Comparison of ENCODE assay signal across 16 cellular contexts in the genomic region with DNA sequence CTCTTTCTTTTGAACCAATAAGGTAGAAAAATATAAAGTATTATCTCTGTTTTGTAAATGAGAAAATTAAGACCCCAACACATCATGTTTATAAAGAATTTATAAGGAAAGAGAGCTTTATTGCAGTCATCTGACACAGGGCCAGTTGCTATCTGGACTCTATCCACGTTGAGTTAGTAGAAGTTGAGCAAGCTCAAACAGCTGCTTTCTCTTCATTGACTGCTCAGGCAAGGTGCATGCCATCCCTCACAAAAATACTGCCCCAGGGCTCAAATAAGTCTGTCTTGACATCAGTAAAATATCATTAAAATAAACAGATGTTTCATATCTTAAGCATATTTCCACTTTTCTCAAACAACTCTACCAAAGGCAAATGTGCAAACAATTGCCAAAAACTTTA. TPM values are rescaled to one million over a fixed set of nuclear protein-coding genes. Genes with fewer than 3 reads are reported as not detected.
DNase-seq lines count a peak whose midpoint lies in the region; ATAC-seq and TF ChIP-seq lines count a peak whose summit lies in the region.
"Had no signal": no experiment of that assay in that cellular context is flagged by ENCODE, and none has a peak within 500 bp of the region (broad histone marks: within the 10 kb centered on the region; RNA-seq: fewer than 3 reads in every experiment).

No MANE protein-coding gene starts in this region.

- H3K27ac ChIP-seq in left ventricle myocardium inferior (replicated peaks) = peak overlapping the region; percentile 52
- H3K27ac ChIP-seq in upper lobe of right lung = no peak overlapping the region
- H3K27ac ChIP-seq: prostate gland had no signal

- H3K4me3 Mint-ChIP-seq in HFFc6 = peak overlapping the region; percentile 35; the same call in 1 of the 2 replicates
- H3K4me3 Mint-ChIP-seq: activated CD8-positive, alpha-beta T cell treated with anti-CD3 and anti-CD28 coated beads, Interleukin-2, amount 10 ng/mL, durations not matched to agents 7 days and 5 days; activated naive CD8-positive, alpha-beta T cell; effector memory CD8-positive, alpha-beta T cell had no signal

- H3K4me3 ChIP-seq in left ventricle myocardium inferior (no peak overlapping the region), upper lobe of right lung (no peak overlapping the region)
- H3K4me3 ChIP-seq: K562, mucosa of descending colon, prostate gland, stomach had no signal

- DNase-seq in HFFc6 = peak; percentile 49
- peak; percentile 47 for DNase-seq in amniotic stem cell (lab: John Stamatoyannopoulos, UW)
- no peak for DNase-seq in left ventricle myocardium inferior
- DNase-seq in upper lobe of right lung = no peak
- DNase-seq: activated CD8-positive, alpha-beta T cell treated with anti-CD3 and anti-CD28 coated beads, Interleukin-2, amount 10 ng/mL, durations not matched to agents 7 days and 5 days; effector memory CD8-positive, alpha-beta T cell; mucosa of descending colon; NCI-H2081; stomach; T-helper 9 cell had no signal

- H3K27ac Mint-ChIP-seq in HFFc6 = peak overlapping the region; percentile 69
- H3K27ac Mint-ChIP-seq: activated CD8-positive, alpha-beta T cell treated with anti-CD3 and anti-CD28 coated beads, Interleukin-2, amount 10 ng/mL, durations not matched to agents 7 days and 5 days; activated naive CD8-positive, alpha-beta T cell; effector memory CD8-positive, alpha-beta T cell had no signal

- H3K4me1 Mint-ChIP-seq in HFFc6 (ENCODE audit: low read depth) = peaks cover 96% of the 10 kb centered on the region

- TF ChIP-seq CTCF in HFFc6 (IDR thresholded peaks at IDR 0.05) = no peak
- TF ChIP-seq CTCF in left ventricle myocardium inferior (IDR thresholded peaks at IDR 0.05; ENCODE audit: borderline replicate concordance) = no peak
- TF ChIP-seq CTCF in upper lobe of right lung (IDR thresholded peaks at IDR 0.05) = no peak

- H3K9me3 ChIP-seq in left ventricle myocardium inferior (replicated peaks) = no peaks in the 10 kb centered on the region
- no peaks in the 10 kb centered on the region for H3K9me3 ChIP-seq in upper lobe of right lung
- H3K9me3 ChIP-seq: mucosa of descending colon, prostate gland, stomach had no signal

- peaks cover 34% of the 10 kb centered on the region for H3K36me3 Mint-ChIP-seq in HFFc6 (ENCODE audit: low read depth)
- H3K36me3 Mint-ChIP-seq: activated naive CD8-positive, alpha-beta T cell had no signal

- H3K27me3 ChIP-seq in left ventricle myocardium inferior (ENCODE audit: low read depth) = no peaks in the 10 kb centered on the region
- H3K27me3 ChIP-seq in upper lobe of right lung = no peaks in the 10 kb centered on the region
- H3K27me3 ChIP-seq: stomach had no signal

- H3K36me3 ChIP-seq in left ventricle myocardium inferior (no peaks in the 10 kb centered on the region), upper lobe of right lung (no peaks in the 10 kb centered on the region)
- H3K36me3 ChIP-seq: prostate gland, stomach had no signal

- H3K9me3 Mint-ChIP-seq in HFFc6 = no peaks in the 10 kb centered on the region
- H3K9me3 Mint-ChIP-seq: effector memory CD8-positive, alpha-beta T cell had no signal

- peak; percentile 39 for ATAC-seq in upper lobe of right lung
- no peak for ATAC-seq in GM18517 (IDR thresholded peaks at IDR 0.05; ENCODE audit: unreplicated experiment)
- ATAC-seq in esophagus mucosa = no peak
- ATAC-seq in HG03108 (IDR thresholded peaks at IDR 0.05; ENCODE audit: unreplicated experiment) = no peak
- ATAC-seq: activated CD8-positive, alpha-beta T cell treated with anti-CD3 and anti-CD28 coated beads, Interleukin-2, amount 10 ng/mL, durations not matched to agents 7 days and 5 days; effector memory CD8-positive, alpha-beta T cell; K562; mucosa of descending colon had no signal

- intact Hi-C loops in left ventricle myocardium inferior (cut with micrococcal nuclease) (no loop called here), upper lobe of right lung (cut with DNase I) (no loop called here)

- no peaks in the 10 kb centered on the region for H3K27me3 Mint-ChIP-seq in HFFc6 (ENCODE audit: insufficient read depth)
- H3K27me3 Mint-ChIP-seq: effector memory CD8-positive, alpha-beta T cell had no signal

- peaks cover 35% of the 10 kb centered on the region for H3K4me1 ChIP-seq in left ventricle myocardium inferior
- H3K4me1 ChIP-seq in upper lobe of right lung = peaks cover 4% of the 10 kb centered on the region
- H3K4me1 ChIP-seq: prostate gland had no signal

RNA-seq across cellular contexts. Expression of a gene that starts 14.8 kb away (rescaled TPM):
- total RNA-seq in HFFc6 (2021; fragmentation: NEBNext Ultra II Directional; extraction: Animal tissue kit (Norgen Biotek cat#: 25700)) = 100 to 1,000 TPM; 265 to 388 (median 303) TPM
- total RNA-seq in left ventricle myocardium inferior (9.3 TPM), upper lobe of right lung (29.8 TPM), esophagus mucosa (6.3 TPM)

Comparison
In these comparisons a context has a peak if more than half of its experiments do, and no peak if none do; other contexts are left out.
1. DNase-seq: peak in HFFc6 (single experiment) and amniotic stem cell (single experiment); none in left ventricle myocardium inferior (single experiment) and upper lobe of right lung (single experiment).